5 cellular contexts compared by ENCODE assay signal in the genomic region with DNA sequence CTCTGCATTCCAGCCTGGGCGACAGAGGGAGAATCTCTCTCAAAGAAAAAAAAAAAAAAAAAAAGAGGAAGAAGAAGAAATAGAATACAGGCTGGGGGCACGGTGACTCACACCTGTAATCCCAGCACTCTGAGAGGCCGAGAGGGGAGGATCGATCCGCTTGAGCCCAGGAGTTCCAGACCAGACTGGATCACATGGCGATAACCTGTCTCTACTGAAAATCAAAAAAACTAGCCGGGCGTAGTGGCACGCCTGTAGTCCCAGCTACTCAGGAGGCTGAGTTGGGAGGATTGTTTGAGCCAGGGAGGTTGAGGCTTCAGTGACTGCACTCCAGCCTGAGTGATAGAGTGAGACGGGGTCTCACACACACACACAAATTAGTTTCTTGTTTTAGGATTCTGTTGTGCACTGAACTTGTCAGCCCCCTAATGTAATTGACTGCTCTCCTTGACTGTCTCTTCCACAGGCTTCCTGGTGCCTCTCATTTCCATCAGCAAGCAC. TPM values are rescaled to one million over a fixed set of nuclear protein-coding genes. Genes with fewer than 3 reads are reported as not detected.
DNase-seq lines count a peak whose midpoint lies in the region; ATAC-seq and TF ChIP-seq lines count a peak whose summit lies in the region.

No MANE protein-coding gene starts in this region.

- H4K20me1 ChIP-seq in KMS-11 (ENCODE audit: insufficient read depth) = no peaks in the 10 kb centered on the region

- H3K9ac ChIP-seq in KMS-11 = peak overlapping the region; percentile 65; the same call in 1 of the 2 replicates

- no peaks in the 10 kb centered on the region for H3K79me2 ChIP-seq in KMS-11 (ENCODE audit: insufficient read depth, low read depth)

- no peak for ATAC-seq in activated T-helper 17 cell treated with anti-CD3 and anti-CD28 coated beads, Interleukin-2, amount 50 U/mL, for 72 hours (replicated peaks)
- no peak for ATAC-seq in memory B cell (ENCODE audit: low read depth)
- ATAC-seq in HG02852 (IDR thresholded peaks at IDR 0.05; ENCODE audit: unreplicated experiment) = no peak

- DNase-seq in memory B cell (ENCODE audit: low spot score in 2 of 2) (no peak), GOT3 (lab: John Stamatoyannopoulos, UW) (no peak)

- peak overlapping the region; percentile 83 for H3K4me3 Mint-ChIP-seq in activated T-helper 17 cell treated with anti-CD3 and anti-CD28 coated beads, Interleukin-2, amount 50 U/mL, for 72 hours
- peak overlapping the region; percentile 88 for H3K4me3 Mint-ChIP-seq in memory B cell

- H3K36me3 ChIP-seq in KMS-11 (ENCODE audit: insufficient read depth) = no peaks in the 10 kb centered on the region

- peak overlapping the region; percentile 94 for H3K27ac Mint-ChIP-seq in activated T-helper 17 cell treated with anti-CD3 and anti-CD28 coated beads, Interleukin-2, amount 50 U/mL, for 72 hours
- peak overlapping the region; percentile 99 for H3K27ac Mint-ChIP-seq in memory B cell

- no peaks in the 10 kb centered on the region for H3K27me3 Mint-ChIP-seq in activated T-helper 17 cell treated with anti-CD3 and anti-CD28 coated beads, Interleukin-2, amount 50 U/mL, for 72 hours
- H3K27me3 Mint-ChIP-seq in memory B cell = no peaks in the 10 kb centered on the region

- H3K9me3 Mint-ChIP-seq in activated T-helper 17 cell treated with anti-CD3 and anti-CD28 coated beads, Interleukin-2, amount 50 U/mL, for 72 hours = no peaks in the 10 kb centered on the region
- H3K9me3 Mint-ChIP-seq in memory B cell = no peaks in the 10 kb centered on the region

- H3K27ac ChIP-seq in KMS-11 = peak overlapping the region; percentile 87

- H3K4me1 Mint-ChIP-seq in activated T-helper 17 cell treated with anti-CD3 and anti-CD28 coated beads, Interleukin-2, amount 50 U/mL, for 72 hours = peaks cover 40% of the 10 kb centered on the region
- H3K4me1 Mint-ChIP-seq in memory B cell = peaks cover 32% of the 10 kb centered on the region

- H3K27me3 ChIP-seq in KMS-11 (ENCODE audit: insufficient read depth, low read depth) = no peaks in the 10 kb centered on the region

- TF ChIP-seq CTCF in KMS-11 (conservative IDR thresholded peaks at IDR 0.05; ENCODE audit: low read depth, low read length) = no peak

- H3K36me3 Mint-ChIP-seq in activated T-helper 17 cell treated with anti-CD3 and anti-CD28 coated beads, Interleukin-2, amount 50 U/mL, for 72 hours (ENCODE audit: low read depth) = peaks cover 38% of the 10 kb centered on the region
- peaks cover 13% of the 10 kb centered on the region for H3K36me3 Mint-ChIP-seq in memory B cell

- H2AFZ ChIP-seq in KMS-11 (ENCODE audit: low read depth) = peak overlapping the region; percentile 66

- peak overlapping the region; percentile 57 for H3K4me2 ChIP-seq in KMS-11

- peaks cover 36% of the 10 kb centered on the region for H3K4me1 ChIP-seq in KMS-11 (ENCODE audit: low read depth, poor library complexity, severe bottlenecking)

- no peak overlapping the region for H3K4me3 ChIP-seq in KMS-11 (IDR thresholded peaks at IDR 0.05; ENCODE audit: insufficient read depth, low read depth, low read length)

RNA-seq across cellular contexts. Expression of gene TINF2, which starts 1.0 kb away (rescaled TPM):
- total RNA-seq in activated T-helper 17 cell treated with anti-CD3 and anti-CD28 coated beads, Interleukin-2, amount 50 U/mL, for 72 hours = 10 to 100 TPM; 61.4 to 76.4 TPM

RNA-seq across cellular contexts. Expression of gene GMPR2, which starts 10.7 kb away (rescaled TPM):
- 10 to 100 TPM; 73.2 to 85.0 TPM for total RNA-seq in activated T-helper 17 cell treated with anti-CD3 and anti-CD28 coated beads, Interleukin-2, amount 50 U/mL, for 72 hours

RNA-seq across cellular contexts. Expression of gene NEDD8, which starts 11.2 kb away (rescaled TPM):
- total RNA-seq in activated T-helper 17 cell treated with anti-CD3 and anti-CD28 coated beads, Interleukin-2, amount 50 U/mL, for 72 hours = 100 to 1,000 TPM; 128 to 243 TPM

RNA-seq across cellular contexts. Expression of gene TGM1, which starts 19.6 kb away (rescaled TPM):
- 10 to 100 TPM; 16.1 to 18.2 TPM for total RNA-seq in activated T-helper 17 cell treated with anti-CD3 and anti-CD28 coated beads, Interleukin-2, amount 50 U/mL, for 72 hours

RNA-seq across cellular contexts. Expression of gene MDP1, which starts 27.5 kb away (rescaled TPM):
- 1 to 10 TPM; 4.0 to 7.1 TPM for total RNA-seq in activated T-helper 17 cell treated with anti-CD3 and anti-CD28 coated beads, Interleukin-2, amount 50 U/mL, for 72 hours
